ENCODE assay signal across 8 cellular contexts in the genomic region with DNA sequence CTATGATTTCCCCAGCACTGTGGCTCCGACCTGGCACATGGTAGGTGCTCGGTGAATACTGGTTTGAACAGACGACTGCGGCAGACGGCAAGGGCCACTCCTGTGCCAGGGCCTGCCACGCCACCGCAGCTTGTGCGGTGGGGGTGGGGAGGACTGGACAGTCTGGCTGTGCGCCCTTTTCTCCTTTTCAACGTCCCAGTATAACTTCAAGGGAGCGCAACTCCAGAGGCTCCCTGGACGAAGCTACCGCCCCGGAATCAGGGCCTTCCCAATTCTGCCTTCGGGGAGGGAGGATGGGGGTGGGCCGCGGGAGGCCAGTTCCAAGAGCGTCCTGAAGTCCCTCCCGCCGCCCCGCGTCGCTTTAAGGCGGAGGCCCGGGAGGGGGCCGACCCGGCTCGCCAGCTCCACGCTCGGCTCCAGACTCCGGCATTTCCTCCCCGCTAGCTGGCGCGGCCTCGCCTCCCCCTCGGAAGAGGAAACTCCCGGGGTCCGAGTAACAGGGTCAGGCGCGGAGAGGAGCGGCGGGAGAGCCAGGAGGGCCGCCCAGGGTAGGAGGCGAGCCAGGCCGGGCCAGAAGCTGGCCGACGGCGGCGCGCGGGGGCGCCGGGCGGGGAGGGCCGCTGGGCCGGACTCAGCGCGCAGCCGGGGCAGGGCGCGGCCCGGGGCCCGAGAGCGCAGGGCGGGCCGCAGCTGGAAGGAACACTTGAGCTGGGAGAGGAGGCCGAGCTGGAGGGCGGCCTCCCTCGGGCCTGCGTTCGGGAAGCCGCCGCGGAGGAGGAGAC. TPM values are rescaled to one million over a fixed set of nuclear protein-coding genes. Genes with fewer than 3 reads are reported as not detected.
DNase-seq lines count a peak whose midpoint lies in the region; ATAC-seq and TF ChIP-seq lines count a peak whose summit lies in the region.

A gene (plus strand): TSS at position 388 of the 782 bp plus-strand sequence. CDS start 498 bp downstream, outside the sequence.

- H3K36me3 Mint-ChIP-seq in activated CD8-positive, alpha-beta memory T cell treated with anti-CD3 and anti-CD28 coated beads, Interleukin-2, amount 10 ng/mL, durations not matched to agents 7 days and 5 days: no peaks in the 10 kb centered on the region
- H3K36me3 Mint-ChIP-seq in activated CD8-positive, alpha-beta T cell treated with anti-CD3 and anti-CD28 coated beads for 36 hours (ENCODE audit: low read depth): peaks cover 2% of the 10 kb centered on the region

- peaks cover 31% of the 10 kb centered on the region for H3K4me1 Mint-ChIP-seq in activated CD8-positive, alpha-beta memory T cell treated with anti-CD3 and anti-CD28 coated beads, Interleukin-2, amount 10 ng/mL, durations not matched to agents 7 days and 5 days
- peaks cover 15% of the 10 kb centered on the region for H3K4me1 Mint-ChIP-seq in activated CD8-positive, alpha-beta T cell treated with anti-CD3 and anti-CD28 coated beads for 36 hours (ENCODE audit: low read depth)

- no peak for DNase-seq in activated CD8-positive, alpha-beta memory T cell treated with anti-CD3 and anti-CD28 coated beads, Interleukin-2, amount 10 ng/mL, durations not matched to agents 7 days and 5 days
- no peak for DNase-seq in activated CD8-positive, alpha-beta memory T cell treated with anti-CD3 and anti-CD28 coated beads for 24 hours
- DNase-seq in HuH-7 (ENCODE audit: low spot score) (peak; percentile 77), fibroblast of peridontal ligament (ENCODE audit: extremely low read depth) (peak; percentile 84), aorta (peak; percentile 96), MV-4-11 (lab: John Stamatoyannopoulos, UW) (no peak)
- DNase-seq in activated CD8-positive, alpha-beta T cell treated with anti-CD3 and anti-CD28 coated beads for 36 hours: no peak

- H3K4me3 ChIP-seq in muscle layer of duodenum (ENCODE audit: low read depth in 1 of 2, low read length in 2 of 2) (peak within 1 kb of the TSS; percentile 60 to 78), aorta (ENCODE audit: low read length in 2 of 2) (peak within 1 kb of the TSS; percentile 76 to 86)

- WGBS in aorta, 2 donors: 1% methylated on average over 60 to 74 of the region's 74 CpGs

- H3K9me3 Mint-ChIP-seq in activated CD8-positive, alpha-beta memory T cell treated with anti-CD3 and anti-CD28 coated beads, Interleukin-2, amount 10 ng/mL, durations not matched to agents 7 days and 5 days (ENCODE audit: low read depth): no peaks in the 10 kb centered on the region
- no peaks in the 10 kb centered on the region for H3K9me3 Mint-ChIP-seq in activated CD8-positive, alpha-beta T cell treated with anti-CD3 and anti-CD28 coated beads for 36 hours

- H3K4me1 ChIP-seq in muscle layer of duodenum (ENCODE audit: control insufficient read depth in 1 of 2, insufficient read depth in 2 of 2, low read length in 2 of 2): peaks cover 13 to 35% of the 10 kb centered on the region in 2 donors
- H3K4me1 ChIP-seq in aorta (ENCODE audit: control insufficient read depth in 1 of 2, insufficient read depth in 2 of 2, low read length in 2 of 2): no peaks in the 10 kb centered on the region

- H3K36me3 ChIP-seq in muscle layer of duodenum (ENCODE audit: control insufficient read depth in 1 of 2, insufficient read depth in 2 of 2, low read length in 2 of 2) (peaks cover 0 to 7% of the 10 kb centered on the region in 2 donors), aorta (ENCODE audit: control insufficient read depth in 1 of 2, insufficient read depth in 2 of 2, low read length in 1 of 2) (no peaks in the 10 kb centered on the region)

- POLR2A ChIA-PET in activated CD8-positive, alpha-beta T cell treated with anti-CD3 and anti-CD28 coated beads for 36 hours (lab: Charles Lee): no interaction called here

- intact Hi-C loops in activated CD8-positive, alpha-beta T cell treated with anti-CD3 and anti-CD28 coated beads for 36 hours (cut with micrococcal nuclease): no loop called here
- intact Hi-C loops in aorta (cut with DNase I): loop anchor here in 1 of 2 donors (5.0 kb wide), 1 partner anchor 74 kb away; no protein-coding TSS in a partner anchor

- CTCF ChIA-PET in activated CD8-positive, alpha-beta memory T cell treated with anti-CD3 and anti-CD28 coated beads, Interleukin-2, amount 10 ng/mL, durations not matched to agents 7 days and 5 days (lab: Charles Lee): interaction anchor here (1.1 to 1.5 kb wide), 3 partner anchors 26 to 66 kb away, joined by 3 to 6 read pairs (median 3); no protein-coding TSS in a partner anchor
- CTCF ChIA-PET in activated CD8-positive, alpha-beta T cell treated with anti-CD3 and anti-CD28 coated beads for 36 hours (lab: Charles Lee): no interaction called here

- TF ChIP-seq CTCF in activated CD8-positive, alpha-beta T cell treated with anti-CD3 and anti-CD28 coated beads for 36 hours (IDR thresholded peaks at IDR 0.05): no peak

- H3K27ac Mint-ChIP-seq in activated CD8-positive, alpha-beta memory T cell treated with anti-CD3 and anti-CD28 coated beads, Interleukin-2, amount 10 ng/mL, durations not matched to agents 7 days and 5 days: peak within 1 kb of the TSS; percentile 65
- no peak within 1 kb of the TSS for H3K27ac Mint-ChIP-seq in activated CD8-positive, alpha-beta T cell treated with anti-CD3 and anti-CD28 coated beads for 36 hours

- ATAC-seq in activated CD8-positive, alpha-beta memory T cell treated with anti-CD3 and anti-CD28 coated beads, Interleukin-2, amount 10 ng/mL, durations not matched to agents 7 days and 5 days: peak; percentile 59
- ATAC-seq in activated CD8-positive, alpha-beta T cell treated with anti-CD3 and anti-CD28 coated beads for 36 hours: peak; percentile 35
- ATAC-seq in aorta (ENCODE audit: low FRiP score): peak; percentile 91

- H3K27me3 ChIP-seq in muscle layer of duodenum (ENCODE audit: low read depth, low read length): no peaks in the 10 kb centered on the region
- no peaks in the 10 kb centered on the region for H3K27me3 ChIP-seq in aorta (ENCODE audit: control insufficient read depth in 1 of 2, insufficient read depth in 2 of 2, low read length in 1 of 2)

- H3K4me3 Mint-ChIP-seq in activated CD8-positive, alpha-beta memory T cell treated with anti-CD3 and anti-CD28 coated beads, Interleukin-2, amount 10 ng/mL, durations not matched to agents 7 days and 5 days: peak within 1 kb of the TSS; percentile 66
- peak within 1 kb of the TSS; percentile 59 for H3K4me3 Mint-ChIP-seq in activated CD8-positive, alpha-beta T cell treated with anti-CD3 and anti-CD28 coated beads for 36 hours

- H3K9me3 ChIP-seq in muscle layer of duodenum (ENCODE audit: control insufficient read depth in 1 of 2, low read length in 2 of 2): no peaks in the 10 kb centered on the region
- no peaks in the 10 kb centered on the region for H3K9me3 ChIP-seq in aorta (ENCODE audit: control insufficient read depth, low read length)

- H3K27me3 Mint-ChIP-seq in activated CD8-positive, alpha-beta memory T cell treated with anti-CD3 and anti-CD28 coated beads, Interleukin-2, amount 10 ng/mL, durations not matched to agents 7 days and 5 days: peaks cover 20% of the 10 kb centered on the region
- H3K27me3 Mint-ChIP-seq in activated CD8-positive, alpha-beta T cell treated with anti-CD3 and anti-CD28 coated beads for 36 hours: peaks cover 28% of the 10 kb centered on the region

- peak within 1 kb of the TSS; percentile 71 for H3K27ac ChIP-seq in muscle layer of duodenum (ENCODE audit: low read length)
- peak within 1 kb of the TSS; percentile 73 to 88 for H3K27ac ChIP-seq in aorta (ENCODE audit: low read depth in 1 of 2, low read length in 2 of 2)

RNA-seq across cellular contexts. Expression of the gene that starts here (rescaled TPM):
- 10 to 100 TPM in 1 of 2 experiments, 1 to 10 TPM in 1; 7.1 to 16.7 TPM for total RNA-seq in activated CD8-positive, alpha-beta memory T cell treated with anti-CD3 and anti-CD28 coated beads, Interleukin-2, amount 10 ng/mL, durations not matched to agents 7 days and 5 days
- 1 to 10 TPM; 1.3 to 1.9 TPM for total RNA-seq in activated CD8-positive, alpha-beta T cell treated with anti-CD3 and anti-CD28 coated beads for 36 hours
- 10 to 100 TPM; 71.5 to 88.9 TPM for total RNA-seq in aorta
- 10 to 100 TPM; 15.7 to 19.1 TPM for polyA plus RNA-seq in aorta

Comparison
In these comparisons a context has a peak if more than half of its experiments do, and no peak if none do; other contexts are left out.
1. RNA of the gene that starts here (total RNA-seq): 71.5 to 88.9 TPM in aorta; 7.1 to 16.7 TPM in activated CD8-positive, alpha-beta memory T cell treated with anti-CD3 and anti-CD28 coated beads, Interleukin-2, amount 10 ng/mL, durations not matched to agents 7 days and 5 days and 1.3 to 1.9 TPM in activated CD8-positive, alpha-beta T cell treated with anti-CD3 and anti-CD28 coated beads for 36 hours; every median in the first group is over 4 times any median in the second.
2. ATAC-seq: peak in every context shown above with its lines; median percentile 91 in aorta; 59 in activated CD8-positive, alpha-beta memory T cell treated with anti-CD3 and anti-CD28 coated beads, Interleukin-2, amount 10 ng/mL, durations not matched to agents 7 days and 5 days; 35 in activated CD8-positive, alpha-beta T cell treated with anti-CD3 and anti-CD28 coated beads for 36 hours.
3. DNase-seq: peak in HuH-7 (single experiment), fibroblast of peridontal ligament (single experiment) and aorta (2 of 2); none in activated CD8-positive, alpha-beta memory T cell treated with anti-CD3 and anti-CD28 coated beads, Interleukin-2, amount 10 ng/mL, durations not matched to agents 7 days and 5 days (single experiment), activated CD8-positive, alpha-beta memory T cell treated with anti-CD3 and anti-CD28 coated beads for 24 hours (single experiment), activated CD8-positive, alpha-beta T cell treated with anti-CD3 and anti-CD28 coated beads for 36 hours (single experiment) and MV-4-11 (single experiment).